Comparison of ENCODE assay signal across 2 cellular contexts in genomic region chr2:26399781-26400376, GRCh38.
A peak's percentile ranks its signal among the peaks of the same experiment; 100 is the strongest.
TF ChIP-seq lines count a peak whose summit lies in the region.

No MANE protein-coding gene starts in this region.

TF ChIP-seq in HEK293, 187 proteins besides CTCF, POLR2A, EP300 and RAD21:
- peak; percentile 38; the same call in 1 of the 2 replicates for TF ChIP-seq ZIC2 (tag by site-specific recombination; IDR thresholded peaks at IDR 0.05)
- TF ChIP-seq GLIS1 (tag by site-specific recombination; IDR thresholded peaks at IDR 0.05), result peak; percentile 46; the same call in 1 of the 2 replicates
- TF ChIP-seq ZSCAN30 (tag by site-specific recombination; IDR thresholded peaks at IDR 0.05), result no peak
- 0 out of 2 replicates have a peak, but pooled peaks have one; percentile 14 for TF ChIP-seq FEZF1 (tag by site-specific recombination; IDR thresholded peaks at IDR 0.05)

TF ChIP-seq in K562, 482 proteins besides CTCF, POLR2A, EP300 and RAD21:
- TF ChIP-seq BACH1 (tag; IDR thresholded peaks at IDR 0.05), result 0 out of 2 replicates have a peak, but pooled peaks have one; percentile 14
- no peak for TF ChIP-seq KLF10 (CRISPR knock-in tag; IDR thresholded peaks at IDR 0.05)
- TF ChIP-seq CHD2 (IDR thresholded peaks at IDR 0.05; ENCODE audit: low read depth, low read length), result no peak
- no peak for TF ChIP-seq CXXC5 (CRISPR knock-in tag; IDR thresholded peaks at IDR 0.05)
